1 cellular context compared by ENCODE assay signal in genomic region chr4:2537011-2537830, GRCh38.
A peak's percentile ranks its signal among the peaks of the same experiment; 100 is the strongest.
TF ChIP-seq lines count a peak whose summit lies in the region.

No MANE protein-coding gene starts in this region.

TF ChIP-seq in HepG2, 621 proteins besides CTCF, POLR2A, EP300 and RAD21 (continued from another document and continues in another):
- TF ChIP-seq ZNF318 (CRISPR knock-in tag; IDR thresholded peaks at IDR 0.05) (0 out of 2 replicates have a peak, but pooled peaks have one; percentile 41), ZBTB40 (IDR thresholded peaks at IDR 0.05) (no peak), ZBTB40 (CRISPR knock-in tag; IDR thresholded peaks at IDR 0.05) (0 out of 2 replicates have a peak, but pooled peaks have one; percentile 28), TBL1XR1 (IDR thresholded peaks at IDR 0.05; ENCODE audit: borderline replicate concordance, low read length, partially characterized antibody) (no peak), ZFP36L1 (CRISPR knock-in tag; IDR thresholded peaks at IDR 0.05) (no peak), ZNF232 (CRISPR knock-in tag; IDR thresholded peaks at IDR 0.05; ENCODE audit: borderline replicate concordance) (0 out of 2 replicates have a peak, but pooled peaks have one; percentile 25), SMARCC2 (IDR thresholded peaks at IDR 0.05) (no peak), ZNF670 (CRISPR knock-in tag; IDR thresholded peaks at IDR 0.05; ENCODE audit: borderline replicate concordance) (0 out of 2 replicates have a peak, but pooled peaks have one; percentile 18), MED13 (CRISPR knock-in tag; IDR thresholded peaks at IDR 0.05) (no peak), ZNF597 (CRISPR knock-in tag; IDR thresholded peaks at IDR 0.05) (no peak), HNF4G (IDR thresholded peaks at IDR 0.05; ENCODE audit: borderline replicate concordance, low read depth, low read length) (no peak), HNF4G (CRISPR knock-in tag; IDR thresholded peaks at IDR 0.05; ENCODE audit: borderline replicate concordance, low read depth) (no peak), MIXL1 (CRISPR knock-in tag; IDR thresholded peaks at IDR 0.05) (no peak), PREB (CRISPR knock-in tag; IDR thresholded peaks at IDR 0.05) (0 out of 2 replicates have a peak, but pooled peaks have one; percentile 28), ZBTB7B (CRISPR knock-in tag; IDR thresholded peaks at IDR 0.05) (no peak), ZBTB7A (CRISPR knock-in tag; IDR thresholded peaks at IDR 0.05) (no peak), MIER3 (CRISPR knock-in tag; IDR thresholded peaks at IDR 0.05; ENCODE audit: borderline replicate concordance) (no peak), HOXA7 (CRISPR knock-in tag; IDR thresholded peaks at IDR 0.05) (no peak), FOXO4 (CRISPR knock-in tag; conservative IDR thresholded peaks at IDR 0.05) (no peak), REL (CRISPR knock-in tag; conservative IDR thresholded peaks at IDR 0.05) (no peak), ARID4A (CRISPR knock-in tag; IDR thresholded peaks at IDR 0.05; ENCODE audit: borderline replicate concordance) (peak; percentile 79; the same call in 1 of the 2 replicates), ATAD3A (CRISPR knock-in tag; IDR thresholded peaks at IDR 0.05) (no peak), MXD3 (CRISPR knock-in tag; IDR thresholded peaks at IDR 0.05) (peak; percentile 65), ZNF225 (CRISPR knock-in tag; IDR thresholded peaks at IDR 0.05) (no peak), ZNF644 (CRISPR knock-in tag; IDR thresholded peaks at IDR 0.05; ENCODE audit: low read depth) (no peak)
